ENCODE assay signal across 17 cellular contexts in the genomic region with DNA sequence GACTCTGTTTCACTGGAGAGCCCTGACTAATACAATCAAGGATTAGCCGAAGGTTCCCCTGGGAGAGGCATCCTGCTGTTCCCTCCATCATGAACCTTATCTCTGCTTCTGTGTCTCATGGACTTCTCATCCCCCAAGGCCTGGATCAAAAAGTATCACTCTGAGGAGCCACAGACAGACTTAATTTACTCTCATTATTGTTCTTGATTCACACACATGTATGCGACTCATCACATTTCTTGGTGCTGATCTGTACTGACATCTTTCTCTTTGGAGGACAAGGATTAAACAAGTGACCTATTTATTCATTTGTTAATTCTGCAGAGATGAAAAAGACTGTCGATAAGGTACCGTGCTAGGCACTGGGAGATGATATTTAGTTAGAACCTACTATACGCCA.
DNase-seq lines count a peak whose midpoint lies in the region; ATAC-seq and TF ChIP-seq lines count a peak whose summit lies in the region.
"Had no signal": no experiment of that assay in that cellular context is flagged by ENCODE, and none has a peak within 500 bp of the region (broad histone marks: within the 10 kb centered on the region; RNA-seq: fewer than 3 reads in every experiment).

No MANE protein-coding gene starts in this region.

- no TSS peak for BruUV-seq in mammary epithelial cell (replicated peaks; lab: Mats Ljungman, UMichigan)

- H3K9me3 ChIP-seq in mammary epithelial cell (replicated peaks; ENCODE audit: insufficient read depth, low read length) (no peaks in the 10 kb centered on the region), breast epithelium (no peaks in the 10 kb centered on the region), right lobe of liver (no peaks in the 10 kb centered on the region)
- H3K9me3 ChIP-seq: Caco-2, MG63 had no signal

- CTCF ChIA-PET in mammary epithelial cell (lab: Charles Lee; ENCODE audit: low non-redundant PET) = no interaction called here

- H3K36me3 ChIP-seq in mammary epithelial cell (ENCODE audit: insufficient read depth, low read length) (no peaks in the 10 kb centered on the region), breast epithelium (no peaks in the 10 kb centered on the region), right lobe of liver (no peaks in the 10 kb centered on the region)

- intact Hi-C loops in mammary epithelial cell (cut with micrococcal nuclease) (loop anchor here (5.0 kb wide), 2 partner anchors 35 to 50 kb away; no protein-coding TSS in a partner anchor), breast epithelium (cut with DNase I; ENCODE audit: low total_unique reads) (no loop called here), right lobe of liver (cut with DNase I) (no loop called here)

- DNase-seq in mammary epithelial cell (peak; percentile 52), breast epithelium (ENCODE audit: low spot score in 2 of 2) (no peak), SK-N-DZ (ENCODE audit: low spot score) (peak; percentile 80), fibroblast of mammary gland (ENCODE audit: low read depth) (peak; percentile 72), right lobe of liver (no peak), midbrain (lab: John Stamatoyannopoulos, UW) (no peak), coronary artery (ENCODE audit: low spot score) (no peak)
- DNase-seq: Caco-2, DMS53, GF-D8, KG1, MG63, NCI-H1105 treated with DMSO at 0.1 percent for 48 hours, NCI-H1930, NCI-H2171 treated with DMSO at 0.1 percent for 48 hours, NCI-H510A had no signal

- TF ChIP-seq POLR2A in breast epithelium (IDR thresholded peaks at IDR 0.05) = no peak
- TF ChIP-seq POLR2A in right lobe of liver (IDR thresholded peaks at IDR 0.05) = no peak

- no peaks in the 10 kb centered on the region for H4K20me1 ChIP-seq in mammary epithelial cell (ENCODE audit: insufficient read depth, low read length)

- no peaks in the 10 kb centered on the region for H3K27me3 ChIP-seq in mammary epithelial cell (ENCODE audit: insufficient read depth, low read length)
- H3K27me3 ChIP-seq in breast epithelium = no peaks in the 10 kb centered on the region
- no peaks in the 10 kb centered on the region for H3K27me3 ChIP-seq in right lobe of liver
- H3K27me3 ChIP-seq: MG63 had no signal

- no peaks in the 10 kb centered on the region for H3K79me2 ChIP-seq in mammary epithelial cell (ENCODE audit: insufficient read depth, low read length)

- dilution Hi-C loops in mammary epithelial cell (cut with HindIII; ENCODE audit: low sequenced_read_pairs) = no loop called here

- ATAC-seq in HG03442 (IDR thresholded peaks at IDR 0.05; ENCODE audit: unreplicated experiment) (no peak), right lobe of liver (no peak)

- H3K4me3 ChIP-seq in mammary epithelial cell (replicated peaks in 1 of 3; ENCODE audit: insufficient read depth in 1 of 3, low read depth in 2 of 3, low read length in 3 of 3) = no peak overlapping the region
- H3K4me3 ChIP-seq in breast epithelium = no peak overlapping the region
- H3K4me3 ChIP-seq in fibroblast of mammary gland (ENCODE audit: control insufficient read depth, low read depth, low read length) = no peak overlapping the region
- H3K4me3 ChIP-seq in right lobe of liver = no peak overlapping the region
- no peak overlapping the region for H3K4me3 ChIP-seq in coronary artery
- H3K4me3 ChIP-seq: MG63 had no signal

- peaks cover 4% of the 10 kb centered on the region for H3K4me1 ChIP-seq in mammary epithelial cell (ENCODE audit: insufficient read depth, low read length)
- H3K4me1 ChIP-seq in breast epithelium = no peaks in the 10 kb centered on the region
- no peaks in the 10 kb centered on the region for H3K4me1 ChIP-seq in right lobe of liver

- H3K9ac ChIP-seq in mammary epithelial cell (ENCODE audit: insufficient read depth, low read length) = no peak overlapping the region

- no peak overlapping the region for H3K4me2 ChIP-seq in mammary epithelial cell (ENCODE audit: insufficient read depth, low read depth, low read length)

- H3K27ac ChIP-seq in mammary epithelial cell (ENCODE audit: insufficient read depth, low read depth, low read length) (no peak overlapping the region), breast epithelium (no peak overlapping the region), right lobe of liver (no peak overlapping the region), coronary artery (no peak overlapping the region)

- no peak overlapping the region for H2AFZ ChIP-seq in mammary epithelial cell (ENCODE audit: low read depth, low read length)

- 95% methylated on average over 5 of the region's 5 CpGs for WGBS in mammary epithelial cell (ENCODE audit: low coverage, missing lambda C conversion rate)
- 87% methylated on average over 5 of the region's 5 CpGs for WGBS in right lobe of liver (ENCODE audit: insufficient coverage, low coverage, low lambda C conversion rate, missing lambda C conversion rate)

- in situ Hi-C loops in mammary epithelial cell (cut with MboI; ENCODE audit: low sequenced_read_pairs in 2 of 2) = no loop called here

- TF ChIP-seq CTCF in mammary epithelial cell (conservative IDR thresholded peaks at IDR 0.05 in 1 of 2, IDR thresholded peaks at IDR 0.05 in 1 of 2; ENCODE audit: extremely low read depth in 1 of 2, insufficient read depth in 1 of 2, low read depth in 1 of 2, low read length in 2 of 2) (no peak), breast epithelium (IDR thresholded peaks at IDR 0.05) (no peak), fibroblast of mammary gland (conservative IDR thresholded peaks at IDR 0.05; ENCODE audit: control insufficient read depth, insufficient read depth, low read depth, low read length) (no peak), right lobe of liver (IDR thresholded peaks at IDR 0.05) (no peak), coronary artery (IDR thresholded peaks at IDR 0.05) (no peak)

Comparison
In these comparisons a context has a peak if more than half of its experiments do, and no peak if none do; other contexts are left out.
1. DNase-seq: peak in mammary epithelial cell (single experiment), SK-N-DZ (single experiment) and fibroblast of mammary gland (single experiment); none in breast epithelium (0 of 2), right lobe of liver (0 of 3), midbrain (single experiment) and coronary artery (single experiment).